ENCODE assay signal across 15 cellular contexts in the genomic region with DNA sequence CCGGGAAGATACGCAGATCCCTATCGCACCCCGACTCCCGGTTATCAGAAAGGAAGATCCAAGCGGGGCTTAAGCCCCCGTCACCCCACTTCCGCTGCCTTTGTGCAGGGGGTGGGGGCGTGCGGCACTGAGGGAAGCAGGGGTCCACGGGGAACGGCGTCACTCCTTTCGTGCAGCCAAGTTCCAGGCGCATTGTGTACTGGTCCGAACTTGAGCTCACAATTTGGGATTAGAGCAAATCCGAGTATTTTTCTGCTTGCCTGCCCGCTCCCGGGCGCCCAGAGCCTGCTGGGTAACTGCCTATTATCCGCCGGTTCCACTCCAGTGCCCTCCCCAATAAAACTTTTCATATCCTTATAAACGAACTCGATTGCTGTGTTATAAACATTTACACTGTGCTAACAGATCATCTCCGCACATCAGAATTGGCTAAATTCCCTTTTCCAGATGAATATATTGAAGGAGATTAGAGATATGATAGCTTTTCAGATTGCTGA.
DNase-seq lines count a peak whose midpoint lies in the region; TF ChIP-seq lines count a peak whose summit lies in the region.
"Had no signal": no experiment of that assay in that cellular context is flagged by ENCODE, and none has a peak within 500 bp of the region (broad histone marks: within the 10 kb centered on the region; RNA-seq: fewer than 3 reads in every experiment).

No MANE protein-coding gene starts in this region.

- no peaks in the 10 kb centered on the region for H3K36me3 Mint-ChIP-seq in glutamatergic neuron (ENCODE audit: unreplicated experiment)
- H3K36me3 Mint-ChIP-seq in neural progenitor cell, result no peaks in the 10 kb centered on the region

- H3K4me1 ChIP-seq in SK-N-SH (ENCODE audit: control insufficient read depth in 1 of 2, insufficient read depth in 2 of 2, low read depth in 1 of 2, low read length in 1 of 2), result no peaks in the 10 kb centered on the region
- H3K4me1 ChIP-seq in neural progenitor cell, result peaks cover 18% of the 10 kb centered on the region
- H3K4me1 ChIP-seq: Peyer's patch had no signal

- H2AFZ ChIP-seq in SK-N-SH (ENCODE audit: low read depth) (no peak overlapping the region), neural progenitor cell (replicated peaks) (no peak overlapping the region)

- H3K79me2 ChIP-seq in SK-N-SH (ENCODE audit: insufficient read depth) (no peaks in the 10 kb centered on the region), neural progenitor cell (ENCODE audit: low read depth) (no peaks in the 10 kb centered on the region)

- H3K27ac ChIP-seq in C4-2B (peak overlapping the region; percentile 52), SK-N-SH (ENCODE audit: low read depth in 2 of 2, low read length in 1 of 2) (no peak overlapping the region), neural progenitor cell (no peak overlapping the region)
- H3K27ac ChIP-seq: Peyer's patch had no signal

- peak overlapping the region; percentile 23 for H3K4me3 Mint-ChIP-seq in glutamatergic neuron (ENCODE audit: unreplicated experiment)
- peak overlapping the region; percentile 65 for H3K4me3 Mint-ChIP-seq in neural progenitor cell

- no peak overlapping the region for H3K4me3 ChIP-seq in SK-N-SH (ENCODE audit: low read depth in 2 of 2, low read length in 1 of 2)
- H3K4me3 ChIP-seq in neural progenitor cell, result no peak overlapping the region
- H3K4me3 ChIP-seq: Peyer's patch had no signal

- TF ChIP-seq EP300 in SK-N-SH (IDR thresholded peaks at IDR 0.05; ENCODE audit: borderline replicate concordance in 1 of 2, low read depth in 1 of 2, low read length in 1 of 2), result no peak

- H3F3A ChIP-seq in SK-N-SH (replicated peaks; ENCODE audit: insufficient read depth), result peaks cover 3% of the 10 kb centered on the region
- H3F3A ChIP-seq in neural progenitor cell (ENCODE audit: low read depth), result no peaks in the 10 kb centered on the region

- H3K36me3 ChIP-seq in SK-N-SH (replicated peaks in 1 of 2; ENCODE audit: control insufficient read depth in 1 of 2, insufficient read depth in 2 of 2, low read length in 1 of 2), result no peaks in the 10 kb centered on the region
- H3K36me3 ChIP-seq in neural progenitor cell, result no peaks in the 10 kb centered on the region
- H3K36me3 ChIP-seq: Peyer's patch had no signal

- H3K9me3 Mint-ChIP-seq in glutamatergic neuron (ENCODE audit: unreplicated experiment), result peaks cover 4% of the 10 kb centered on the region
- no peaks in the 10 kb centered on the region for H3K9me3 Mint-ChIP-seq in neural progenitor cell

- H3K27me3 Mint-ChIP-seq in glutamatergic neuron (ENCODE audit: unreplicated experiment) (peaks cover 4% of the 10 kb centered on the region), neural progenitor cell (ENCODE audit: insufficient read depth, low read depth) (peaks cover 7% of the 10 kb centered on the region)

- H3K4me2 ChIP-seq in SK-N-SH (peak overlapping the region; percentile 23; the same call in 1 of the 2 replicates), neural progenitor cell (no peak overlapping the region)

- peaks cover 89% of the 10 kb centered on the region for H3K27me3 ChIP-seq in SK-N-SH (ENCODE audit: insufficient read depth)
- H3K27me3 ChIP-seq in neural progenitor cell, result peaks cover 19% of the 10 kb centered on the region

- POLR2A ChIA-PET in SK-N-SH (lab: Yijun Ruan, JAX), result interaction anchor here (0.6 kb wide), 1 partner anchor 20 kb away, joined by 3 read pairs; no protein-coding TSS in a partner anchor

- H3K9me3 ChIP-seq in SK-N-SH, result no peaks in the 10 kb centered on the region
- no peaks in the 10 kb centered on the region for H3K9me3 ChIP-seq in neural progenitor cell (ENCODE audit: low read depth)
- H3K9me3 ChIP-seq: Peyer's patch had no signal

- WGBS in SK-N-SH (ENCODE audit: low lambda C conversion rate), result 13% methylated on average over 25 of the region's 25 CpGs

- no peaks in the 10 kb centered on the region for H3K9me2 ChIP-seq in SK-N-SH

- TF ChIP-seq RAD21 in SK-N-SH (IDR thresholded peaks at IDR 0.05; ENCODE audit: low read length), result no peak

- DNase-seq in SK-N-SH (peak; percentile 46), glutamatergic neuron (no peak), neural progenitor cell (ENCODE audit: low spot score) (no peak), AG08396 (ENCODE audit: low spot score) (no peak), DMS79 treated with DMSO at 0.1 percent for 48 hours (lab: John Stamatoyannopoulos, UW) (no peak), HCEC 1CT (no peak)
- DNase-seq: EL, H7, KG1, NCI-H1092, NCI-H146, NCI-H2227 treated with DMSO at 0.1 percent for 48 hours, Peyer's patch, SHP77 treated with DMSO at 0.1 percent for 48 hours had no signal

- peak overlapping the region; percentile 5 for H3K27ac Mint-ChIP-seq in glutamatergic neuron (ENCODE audit: unreplicated experiment)
- H3K27ac Mint-ChIP-seq in neural progenitor cell, result peak overlapping the region; percentile 40

- H4K20me1 ChIP-seq in SK-N-SH (ENCODE audit: insufficient read depth) (0 out of 2 replicates have a peak, but pooled peaks cover 3% of the 10 kb centered on the region), neural progenitor cell (ENCODE audit: low read depth) (no peaks in the 10 kb centered on the region)

- TF ChIP-seq CTCF in C4-2B (conservative IDR thresholded peaks at IDR 0.05) (no peak), SK-N-SH (IDR thresholded peaks at IDR 0.05) (no peak), glutamatergic neuron (IDR thresholded peaks at IDR 0.05; ENCODE audit: partially characterized antibody, unreplicated experiment) (no peak), neural progenitor cell (IDR thresholded peaks at IDR 0.05) (no peak)

- no peak overlapping the region for H3K9ac ChIP-seq in SK-N-SH
- no peak overlapping the region for H3K9ac ChIP-seq in neural progenitor cell

- CTCF ChIA-PET in SK-N-SH (lab: Yijun Ruan, JAX), result interaction anchor here (0.7 to 4.0 kb wide), 7 partner anchors 38 to 136 kb away, joined by 3 to 13 read pairs (median 3); no protein-coding TSS in a partner anchor

- H3K4me1 Mint-ChIP-seq in glutamatergic neuron (ENCODE audit: low read depth, unreplicated experiment) (peaks cover 18% of the 10 kb centered on the region), neural progenitor cell (peaks cover 19% of the 10 kb centered on the region)

TF ChIP-seq in SK-N-SH, 30 proteins besides CTCF, POLR2A, EP300 and RAD21:
- peak; percentile 88; the same call in 1 of the 2 replicates for TF ChIP-seq EZH2phosphoT487 (IDR thresholded peaks at IDR 0.05; ENCODE audit: borderline replicate concordance, low read depth)
- TF ChIP-seq TCF12 (IDR thresholded peaks at IDR 0.05), result no peak
